ENCODE assay signal across 31 cellular contexts in the genomic region with DNA sequence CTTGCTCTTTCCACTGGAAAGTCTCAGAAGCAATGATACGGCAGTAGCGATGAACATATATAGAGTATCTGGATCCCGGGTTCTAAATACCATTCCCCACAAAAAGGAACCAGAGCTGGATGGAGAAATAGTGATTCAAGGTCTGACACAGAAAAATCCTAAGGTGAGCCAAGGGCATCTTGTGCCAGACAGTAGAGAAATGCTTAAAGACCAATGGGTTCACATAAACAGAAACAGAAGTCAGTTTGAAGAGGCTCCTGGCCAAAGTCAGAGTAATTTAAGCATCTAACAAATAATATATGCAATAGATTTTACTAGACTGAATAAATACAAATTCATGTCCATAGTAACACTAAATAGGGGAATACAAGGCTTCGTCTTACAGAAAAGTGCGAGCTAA. TPM values are rescaled to one million over a fixed set of nuclear protein-coding genes. Genes with fewer than 3 reads are reported as not detected.
"Had no signal": no experiment of that assay in that cellular context is flagged by ENCODE, and none has a peak within 500 bp of the region (broad histone marks: within the 10 kb centered on the region; RNA-seq: fewer than 3 reads in every experiment).

No MANE protein-coding gene starts in this region.

- H3K36me3 ChIP-seq: ascending aorta, cardiac muscle cell had no signal

- H3K4me3 ChIP-seq: ascending aorta, cardiac muscle cell had no signal

- H3K9me3 ChIP-seq: ascending aorta had no signal

- H3K27me3 ChIP-seq: ascending aorta, cardiac muscle cell had no signal

- H3K27ac ChIP-seq: ascending aorta, cardiac muscle cell, VCaP had no signal

- DNase-seq: activated B cell treated with CpG ODN at 0.5 μM for 24 hours; activated CD4-positive, alpha-beta memory T cell treated with anti-CD3 and anti-CD28 coated beads, Interleukin-2, amount 10 ng/mL, durations not matched to agents 7 days and 5 days; activated CD4-positive, alpha-beta T cell treated with anti-CD3 and anti-CD28 coated beads for 1 hour; activated CD4-positive, alpha-beta T cell treated with anti-CD3 and anti-CD28 coated beads for 36 hours; activated CD4-positive, alpha-beta T cell treated with anti-CD3 and anti-CD28 coated beads for 48 hours; activated CD4-positive, alpha-beta T cell treated with anti-CD3 and anti-CD28 coated beads, Interleukin-2, amount 10 ng/mL, durations not matched to agents 7 days and 5 days; activated CD4-positive, alpha-beta T cell treated with anti-CD3 and anti-CD28 coated beads, Interleukin-2, amount 50 U/mL, for 48 hours; activated CD8-positive, alpha-beta memory T cell treated with anti-CD3 and anti-CD28 coated beads for 24 hours; activated CD8-positive, alpha-beta memory T cell treated with anti-CD3 and anti-CD28 coated beads, Interleukin-2, amount 10 ng/mL, durations not matched to agents 7 days and 5 days; activated CD8-positive, alpha-beta memory T cell treated with anti-CD3 and anti-CD28 coated beads, Interleukin-2, amount 50 U/mL, for 48 hours; activated CD8-positive, alpha-beta T cell treated with anti-CD3 and anti-CD28 coated beads, Interleukin-2, amount 10 ng/mL, durations not matched to agents 7 days and 5 days; activated effector memory CD4-positive, alpha-beta T cell treated with Interleukin-2 at 50 U/mL for 16 hours; activated gamma-delta T cell; activated naive CD4-positive, alpha-beta T cell treated with anti-CD3 and anti-CD28 coated beads, Interleukin-2, amount 10 ng/mL, durations not matched to agents 7 days and 5 days; activated naive CD4-positive, alpha-beta T cell treated with Interleukin-2 at 50 U/mL for 16 hours; activated naive CD8-positive, alpha-beta T cell treated with anti-CD3 and anti-CD28 coated beads, Interleukin-2, amount 10 ng/mL, durations not matched to agents 7 days and 5 days; activated naive CD8-positive, alpha-beta T cell treated with anti-CD3 and anti-CD28 coated beads, Interleukin-2, amount 50 U/mL, for 24 hours; activated T-cell treated with anti-CD3 and anti-CD28 coated beads, Interleukin-2, amount 50 U/mL, for 24 hours; activated T-cell treated with anti-CD3 and anti-CD28 coated beads, Interleukin-2, amount 50 U/mL, for 48 hours; amygdala; anterior cingulate cortex; caudate nucleus; cerebellar nuclear complex; T-helper 1 cell; T-helper 2 cell; T-helper 9 cell had no signal

- ATAC-seq: activated CD4-positive, alpha-beta T cell treated with anti-CD3 and anti-CD28 coated beads for 36 hours; activated CD4-positive, CD25-positive, alpha-beta regulatory T cell treated with anti-CD3 and anti-CD28 coated beads, Interleukin-2, amount 50 U/mL, for 24 hours; activated CD8-positive, alpha-beta memory T cell treated with anti-CD3 and anti-CD28 coated beads, Interleukin-2, amount 10 ng/mL, durations not matched to agents 7 days and 5 days; activated CD8-positive, alpha-beta T cell treated with anti-CD3 and anti-CD28 coated beads, Interleukin-2, amount 10 ng/mL, durations not matched to agents 7 days and 5 days; activated naive CD8-positive, alpha-beta T cell treated with anti-CD3 and anti-CD28 coated beads, Interleukin-2, amount 50 U/mL, for 24 hours had no signal

RNA-seq across cellular contexts. Expression of gene RGS17, which starts 54.7 kb away (rescaled TPM):
- total RNA-seq: activated B cell treated with CpG ODN at 0.5 μM for 24 hours; activated CD4-positive, alpha-beta T cell treated with anti-CD3 and anti-CD28 coated beads for 36 hours; activated CD4-positive, alpha-beta T cell treated with anti-CD3 and anti-CD28 coated beads, Interleukin-2, amount 10 ng/mL, durations not matched to agents 7 days and 5 days; activated CD8-positive, alpha-beta memory T cell treated with anti-CD3 and anti-CD28 coated beads, Interleukin-2, amount 10 ng/mL, durations not matched to agents 7 days and 5 days; activated CD8-positive, alpha-beta T cell treated with anti-CD3 and anti-CD28 coated beads, Interleukin-2, amount 10 ng/mL, durations not matched to agents 7 days and 5 days; activated naive CD8-positive, alpha-beta T cell treated with anti-CD3 and anti-CD28 coated beads, Interleukin-2, amount 10 ng/mL, durations not matched to agents 7 days and 5 days; activated T-helper 2 cell treated with anti-CD3 and anti-CD28 coated beads, Interferon-gamma antibody, Interleukin-2, Interleukin-4, amounts not matched to agents 10 μg/mL and 5 μg/mL and 100 μg/mL, durations not matched to agents 14 hours and 24 hours and 36 hours; ascending aorta had no signal
